In genomic region chr10:8055420-8056349, GRCh38 we compare ENCODE assay signal across 1 cellular context.
TF ChIP-seq lines count a peak whose summit lies in the region.

No MANE protein-coding gene starts in this region.

TF ChIP-seq in GM23338, 12 proteins besides CTCF, POLR2A, EP300 and RAD21 (continued from another document):
- TF ChIP-seq ZNF462 (CRISPR knock-in tag; IDR thresholded peaks at IDR 0.05), result no peak
